In the genomic region with DNA sequence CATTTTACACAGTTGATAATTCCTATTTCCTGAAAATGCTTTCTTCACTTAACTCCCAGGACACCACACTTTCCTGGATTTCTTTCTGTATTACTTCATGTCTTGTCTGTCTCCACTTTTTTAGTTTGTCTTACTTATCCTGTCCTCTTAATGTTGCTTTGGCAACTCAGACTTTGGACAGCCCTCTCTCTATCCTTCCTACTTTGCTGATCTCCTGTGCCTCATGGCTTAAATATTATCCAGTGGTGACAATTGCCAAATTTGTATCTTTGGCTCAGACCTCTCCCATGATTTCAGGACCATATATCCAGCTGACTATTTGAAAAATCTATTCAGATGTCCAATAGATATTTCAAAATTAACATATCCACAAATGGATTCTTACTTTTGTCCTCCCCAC, we compare ENCODE assay signal across 26 cellular contexts.
"Had no signal": no experiment of that assay in that cellular context is flagged by ENCODE, and none has a peak within 500 bp of the region (broad histone marks: within the 10 kb centered on the region; RNA-seq: fewer than 3 reads in every experiment).

No MANE protein-coding gene starts in this region.

- H3K27me3 ChIP-seq: dorsolateral prefrontal cortex, esophagus squamous epithelium, gastrocnemius medialis, heart left ventricle, hepatocyte had no signal

- H3K9me3 ChIP-seq: esophagus squamous epithelium, gastrocnemius medialis, heart left ventricle, left ventricle myocardium inferior, lower lobe of right lung, mucosa of descending colon had no signal

- H3K27ac ChIP-seq: coronary artery, dorsolateral prefrontal cortex, esophagus squamous epithelium, gastrocnemius medialis, heart left ventricle, hepatocyte, left ventricle myocardium inferior, lower lobe of right lung had no signal

- H3K4me3 ChIP-seq: coronary artery, dorsolateral prefrontal cortex, esophagus squamous epithelium, gastrocnemius medialis, heart left ventricle, hepatocyte, left ventricle myocardium inferior, lower lobe of right lung, mucosa of descending colon had no signal

- H3K36me3 ChIP-seq: esophagus squamous epithelium, gastrocnemius medialis, heart left ventricle, left ventricle myocardium inferior, lower lobe of right lung had no signal

- H3K79me2 ChIP-seq: hepatocyte had no signal

- FAIRE-seq: colon, endothelial cell of umbilical vein, kidney had no signal

- H3K4me1 ChIP-seq: esophagus squamous epithelium, gastrocnemius medialis, heart left ventricle, left ventricle myocardium inferior, lower lobe of right lung had no signal

- H2AFZ ChIP-seq: hepatocyte had no signal

- H3K4me2 ChIP-seq: hepatocyte had no signal

- DNase-seq: dermis blood vessel endothelial cell; dorsolateral prefrontal cortex; effector CD4-positive, alpha-beta T cell; effector memory CD4-positive, alpha-beta T cell; erythroblast; esophagus squamous epithelium; foreskin fibroblast; foreskin melanocyte; gastrocnemius medialis; heart left ventricle; hypothalamus; immature natural killer cell; islet precursor cell; kidney; kidney glomerular epithelial cell; left cardiac atrium; left ventricle myocardium inferior; lower lobe of right lung; mesendoderm; mucosa of descending colon; naive B cell had no signal

- ATAC-seq: esophagus mucosa, gastrocnemius medialis, heart left ventricle, left cardiac atrium, lower lobe of right lung, mucosa of descending colon had no signal
